ENCODE assay signal across 10 cellular contexts in the genomic region with DNA sequence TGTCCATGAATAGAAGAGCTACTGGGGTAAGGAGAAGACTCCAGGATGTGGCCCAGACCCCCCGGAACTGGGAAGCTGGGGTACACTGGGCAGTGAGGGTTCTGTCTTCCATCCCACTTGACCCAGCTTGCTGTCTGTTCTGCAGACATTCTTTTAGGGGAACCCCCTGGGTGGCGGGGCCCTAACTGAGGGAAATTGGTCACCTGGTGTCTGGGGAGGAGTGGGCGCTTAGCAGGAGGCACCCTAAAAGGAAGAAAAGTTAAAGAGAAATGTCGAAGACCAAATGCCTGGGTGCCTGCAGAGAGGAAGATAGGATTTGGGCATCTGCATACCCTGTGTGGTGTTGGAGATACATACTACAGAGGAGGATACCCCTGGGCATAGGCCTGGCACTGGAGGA. TPM values are rescaled to one million over a fixed set of nuclear protein-coding genes. Genes with fewer than 3 reads are reported as not detected.
A peak's percentile ranks its signal among the peaks of the same experiment; 100 is the strongest.
DNase-seq lines count a peak whose midpoint lies in the region; ATAC-seq, FAIRE-seq and TF ChIP-seq lines count a peak whose summit lies in the region.
"Had no signal": no experiment of that assay in that cellular context is flagged by ENCODE, and none has a peak within 500 bp of the region (broad histone marks: within the 10 kb centered on the region; RNA-seq: fewer than 3 reads in every experiment).

No MANE protein-coding gene starts in this region.

- TF ChIP-seq CTCF in A549 (IDR thresholded peaks at IDR 0.05) (no peak), bronchial epithelial cell (IDR thresholded peaks at IDR 0.05; ENCODE audit: insufficient read depth, low read length, severe bottlenecking) (no peak)

- TF ChIP-seq POLR2A in A549 (IDR thresholded peaks at IDR 0.05; ENCODE audit: low read length), result no peak

- H3K4me3 ChIP-seq in A549, result peak overlapping the region; percentile 91
- H3K4me3 ChIP-seq in HUES48 (ENCODE audit: low read depth, low read length), result peak overlapping the region; percentile 82
- H3K4me3 ChIP-seq in bronchial epithelial cell (ENCODE audit: low read depth, low read length), result peak overlapping the region; percentile 93
- peak overlapping the region; percentile 76 to 77 for H3K4me3 ChIP-seq in mucosa of rectum (ENCODE audit: low read length in 2 of 2)

- ATAC-seq in A549, result no peak
- ATAC-seq in GM21576 (IDR thresholded peaks at IDR 0.05; ENCODE audit: unreplicated experiment), result no peak
- no peak for ATAC-seq in GM19395 (IDR thresholded peaks at IDR 0.05; ENCODE audit: unreplicated experiment)

- 59% methylated on average over 4 of the region's 4 CpGs for WGBS in A549 (ENCODE audit: missing lambda C conversion rate)

- DNase-seq in A549 (ENCODE audit: low read depth in 1 of 2, low spot score in 1 of 2) (no peak), bronchial epithelial cell (ENCODE audit: low read depth) (no peak), NCI-H748 treated with DMSO at 0.1 percent for 48 hours (lab: John Stamatoyannopoulos, UW) (no peak)
- DNase-seq in stimulated activated CD4-positive, alpha-beta T cell treated with anti-CD3 and anti-CD28 coated beads, Interleukin-1b, Interleukin-23, amount 100 ng/mL, for 48 hours, result no peak
- DNase-seq: activated gamma-delta T cell treated with Interleukin-2 at 50 U/mL for 16 hours; stimulated activated CD4-positive, alpha-beta T cell treated with anti-CD3 and anti-CD28 coated beads, Interleukin-2, amount 100 ng/mL, for 24 hours had no signal

- no peak for TF ChIP-seq EP300 in A549 (IDR thresholded peaks at IDR 0.05)

- H3K9ac ChIP-seq in HUES48 (ENCODE audit: low read depth, low read length) (peak overlapping the region; percentile 11; the same call in 1 of the 2 replicates), mucosa of rectum (ENCODE audit: low read depth in 1 of 2, low read length in 2 of 2) (peak overlapping the region; percentile 56 to 72)

- peak overlapping the region; percentile 93 to 100 for H3K27ac ChIP-seq in A549
- H3K27ac ChIP-seq in HUES48 (ENCODE audit: low read depth, low read length), result peak overlapping the region; percentile 78
- no peak overlapping the region for H3K27ac ChIP-seq in mucosa of rectum (ENCODE audit: low read depth in 2 of 2, low read length in 2 of 2)

- FAIRE-seq in A549 (lab: Jason Lieb, UNC) (no peak), bronchial epithelial cell (lab: Jason Lieb, UNC) (no peak)

- peaks cover 9% of the 10 kb centered on the region; the same call in 1 of the 2 replicates for H3K27me3 ChIP-seq in HUES48 (ENCODE audit: control insufficient read depth, insufficient read depth, low read length)
- no peaks in the 10 kb centered on the region for H3K27me3 ChIP-seq in bronchial epithelial cell (ENCODE audit: control insufficient read depth, insufficient read depth, low read length)
- no peaks in the 10 kb centered on the region for H3K27me3 ChIP-seq in mucosa of rectum (ENCODE audit: control insufficient read depth in 2 of 2, insufficient read depth in 2 of 2, low read length in 2 of 2)

- H3K4me1 ChIP-seq in A549, result peaks cover 47% of the 10 kb centered on the region
- peaks cover 21% of the 10 kb centered on the region for H3K4me1 ChIP-seq in HUES48 (ENCODE audit: control insufficient read depth, insufficient read depth, low read length)
- peaks cover 7 to 12% of the 10 kb centered on the region in 2 donors for H3K4me1 ChIP-seq in mucosa of rectum (ENCODE audit: control insufficient read depth in 2 of 2, insufficient read depth in 2 of 2, low read length in 2 of 2)

- TF ChIP-seq RAD21 in A549 (conservative IDR thresholded peaks at IDR 0.05 in 1 of 2, IDR thresholded peaks at IDR 0.05 in 1 of 2), result no peak

- POLR2A ChIA-PET in A549 (lab: Yijun Ruan, JAX), result interaction anchor here (0.7 kb wide), 1 partner anchor 15 kb away, joined by 3 read pairs; no protein-coding TSS in a partner anchor

- CTCF ChIA-PET in A549 (lab: Yijun Ruan, JAX), result interaction anchor here (0.7 to 16.1 kb wide), 8 partner anchors 8 to 711 kb away, joined by 3 to 235 read pairs (median 4); no protein-coding TSS in a partner anchor

- no peaks in the 10 kb centered on the region for H3K9me3 ChIP-seq in A549
- no peaks in the 10 kb centered on the region for H3K9me3 ChIP-seq in HUES48 (ENCODE audit: control insufficient read depth, insufficient read depth, low read length)
- H3K9me3 ChIP-seq in mucosa of rectum (ENCODE audit: control insufficient read depth in 2 of 2, low read length in 2 of 2), result no peaks in the 10 kb centered on the region

- H3K36me3 ChIP-seq in HUES48 (ENCODE audit: control insufficient read depth, insufficient read depth, low read length), result peaks cover 8% of the 10 kb centered on the region; the same call in 1 of the 2 replicates
- H3K36me3 ChIP-seq in bronchial epithelial cell (ENCODE audit: control insufficient read depth, insufficient read depth, low read length), result peaks cover 25% of the 10 kb centered on the region
- peaks cover 11 to 15% of the 10 kb centered on the region in 2 donors for H3K36me3 ChIP-seq in mucosa of rectum (ENCODE audit: control insufficient read depth in 2 of 2, insufficient read depth in 2 of 2, low read length in 2 of 2)

- peak overlapping the region; percentile 99 for H3K4me2 ChIP-seq in A549

TF ChIP-seq in A549, 52 proteins besides CTCF, POLR2A, EP300 and RAD21 (continues in another document):
- TF ChIP-seq HOXA7 (CRISPR knock-in tag; IDR thresholded peaks at IDR 0.05) (no peak), RNF2 (IDR thresholded peaks at IDR 0.05; ENCODE audit: borderline replicate concordance, low read depth) (no peak), PBX3 (IDR thresholded peaks at IDR 0.05) (no peak), NFE2L2 (conservative IDR thresholded peaks at IDR 0.05; ENCODE audit: low read length) (no peak), ELK1 (IDR thresholded peaks at IDR 0.05; ENCODE audit: low read depth, low read length) (no peak), HDAC2 (IDR thresholded peaks at IDR 0.05) (no peak), RARB (CRISPR knock-in tag; IDR thresholded peaks at IDR 0.05) (no peak), ZC3H11A (IDR thresholded peaks at IDR 0.05) (no peak)

RNA-seq across cellular contexts. Expression of gene AP1S1, which starts 1.0 kb away (rescaled TPM):
- 107 and 128 TPM in 2 replicates for polyA plus RNA-seq in A549 (2011; rRNA removed)
- 163 and 166 TPM in 2 replicates for polyA plus RNA-seq in A549 (2012; cell fraction: cytosol; rRNA removed)
- 79.8 and 104 TPM in 2 replicates for polyA plus RNA-seq in A549 (2012; cell fraction: nucleus; rRNA removed)
- polyA plus RNA-seq in A549 (2017; fragmentation: RNase III; extraction: RNeasy Plus Mini Kit Qiagen cat#74134 plus additional on column Dnase treatment), result 181 to 187 TPM (median 182 TPM) in 3 replicates
- polyA minus RNA-seq in A549 (2011; rRNA and poly(A)+ RNA removed), result 48.5 and 54.1 TPM in 2 replicates
- 176 and 192 TPM in 2 replicates for total RNA-seq in bronchial epithelial cell

RNA-seq across cellular contexts. Expression of gene VGF, which starts 10.1 kb away (rescaled TPM):
- 0.16 and 0.21 TPM in 2 replicates for polyA plus RNA-seq in A549 (2011; rRNA removed)
- polyA plus RNA-seq in A549 (2012; cell fraction: cytosol; rRNA removed), result 0.42 and 0.73 TPM in 2 replicates
- 0.97 and 1.7 TPM in 2 replicates for polyA plus RNA-seq in A549 (2012; cell fraction: nucleus; rRNA removed)
- polyA plus RNA-seq in A549 (2017; fragmentation: RNase III; extraction: RNeasy Plus Mini Kit Qiagen cat#74134 plus additional on column Dnase treatment), result 1.4 to 2.7 TPM (median 2.0 TPM) in 3 replicates
- 0.17 TPM in 1 of 2 replicates, not detected in the other for polyA minus RNA-seq in A549 (2011; rRNA and poly(A)+ RNA removed)
- not detected in 2 replicates for total RNA-seq in bronchial epithelial cell

RNA-seq across cellular contexts. Expression of gene NAT16, which starts 24.8 kb away (rescaled TPM):
- 0.03 and 0.05 TPM in 2 replicates for polyA plus RNA-seq in A549 (2011; rRNA removed)
- 0.03 and 0.04 TPM in 2 replicates for polyA plus RNA-seq in A549 (2012; cell fraction: cytosol; rRNA removed)
- 0.09 and 0.18 TPM in 2 replicates for polyA plus RNA-seq in A549 (2012; cell fraction: nucleus; rRNA removed)
- polyA plus RNA-seq in A549 (2017; fragmentation: RNase III; extraction: RNeasy Plus Mini Kit Qiagen cat#74134 plus additional on column Dnase treatment), result 0.07 to 0.12 TPM in 2 of 3 replicates, not detected in the other
- not detected in 2 replicates for polyA minus RNA-seq in A549 (2011; rRNA and poly(A)+ RNA removed)
- total RNA-seq in bronchial epithelial cell, result not detected in 2 replicates

RNA-seq across cellular contexts. Expression of gene SERPINE1, which starts 28.4 kb away (rescaled TPM):
- polyA plus RNA-seq in A549 (2011; rRNA removed) (300 and 355 TPM in 2 replicates), A549 (2017; fragmentation: RNase III; extraction: RNeasy Plus Mini Kit Qiagen cat#74134 plus additional on column Dnase treatment) (286 to 399 TPM (median 346 TPM) in 3 replicates)
- 315 and 419 TPM in 2 replicates for polyA plus RNA-seq in A549 (2012; cell fraction: cytosol; rRNA removed)
- polyA plus RNA-seq in A549 (2012; cell fraction: nucleus; rRNA removed), result 684 and 700 TPM in 2 replicates
- 377 and 382 TPM in 2 replicates for polyA minus RNA-seq in A549 (2011; rRNA and poly(A)+ RNA removed)
- 20.6 and 54.2 TPM in 2 replicates for total RNA-seq in bronchial epithelial cell

RNA-seq across cellular contexts. Expression of gene MOGAT3, which starts 45.5 kb away (rescaled TPM):
- 0.11 and 0.14 TPM in 2 replicates for polyA plus RNA-seq in A549 (2011; rRNA removed)
- polyA plus RNA-seq in A549 (2012; cell fraction: cytosol; rRNA removed), result 0.05 TPM in 1 of 2 replicates, not detected in the other
- 0.02 and 0.10 TPM in 2 replicates for polyA plus RNA-seq in A549 (2012; cell fraction: nucleus; rRNA removed)
- 0.09 TPM in 1 of 3 replicates, not detected in the others for polyA plus RNA-seq in A549 (2017; fragmentation: RNase III; extraction: RNeasy Plus Mini Kit Qiagen cat#74134 plus additional on column Dnase treatment)
- polyA minus RNA-seq in A549 (2011; rRNA and poly(A)+ RNA removed), result 0.44 TPM in 1 of 2 replicates, not detected in the other
- total RNA-seq in bronchial epithelial cell, result not detected in 2 replicates

Comparison
In these comparisons a context has a peak if more than half of its experiments do, and no peak if none do; other contexts are left out.
1. H3K27ac ChIP-seq: peak in A549 (2 of 2) and HUES48 (single experiment); none in mucosa of rectum (0 of 2).
2. Peak in every context shown above with its lines, with median percentiles within 50 percentile points of each other: H3K4me3 ChIP-seq.